Comparison of ENCODE assay signal across 20 cellular contexts in the genomic region with DNA sequence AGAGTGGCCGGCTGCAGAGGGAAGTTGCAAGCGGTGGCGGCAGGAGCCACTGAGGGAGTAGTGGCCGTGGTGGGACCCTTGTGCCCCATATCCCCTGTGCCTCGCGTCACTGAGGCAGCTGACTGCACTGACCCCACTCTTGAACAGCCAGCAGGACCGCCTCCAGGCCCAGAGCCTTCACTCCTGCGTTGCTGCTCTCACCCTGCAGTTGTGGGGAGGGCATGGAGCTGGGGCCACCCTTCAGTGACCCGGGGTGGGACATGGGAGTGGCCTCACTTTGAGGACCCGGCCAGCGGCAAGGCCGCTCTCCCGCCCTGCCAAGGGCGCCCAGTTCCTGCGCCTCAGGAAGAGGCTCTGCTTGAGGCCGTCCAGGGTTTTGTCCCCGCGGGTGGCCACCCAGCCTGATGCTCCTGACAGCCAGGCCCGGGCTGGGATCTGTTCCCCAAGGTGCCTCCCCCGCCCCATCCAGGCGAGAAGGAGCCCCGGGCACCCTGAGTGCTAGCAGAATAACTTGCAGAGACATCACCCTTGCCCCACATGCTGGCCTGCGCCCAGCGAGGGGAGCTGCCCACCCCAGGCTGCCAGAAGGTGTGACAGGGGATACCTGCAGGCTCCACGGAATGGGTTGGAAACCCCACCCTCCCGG. TPM values are rescaled to one million over a fixed set of nuclear protein-coding genes. Genes with fewer than 3 reads are reported as not detected.
DNase-seq lines count a peak whose midpoint lies in the region; ATAC-seq, FAIRE-seq and TF ChIP-seq lines count a peak whose summit lies in the region.
"Had no signal": no experiment of that assay in that cellular context is flagged by ENCODE, and none has a peak within 500 bp of the region (broad histone marks: within the 10 kb centered on the region; RNA-seq: fewer than 3 reads in every experiment).

No MANE protein-coding gene starts in this region.

- no peaks in the 10 kb centered on the region for H3K4me1 ChIP-seq in endothelial cell of umbilical vein (ENCODE audit: control insufficient read depth, extremely low read depth, insufficient read depth, low read length)
- no peaks in the 10 kb centered on the region for H3K4me1 ChIP-seq in osteoblast (ENCODE audit: insufficient read depth, low read length)
- H3K4me1 ChIP-seq: HAP-1, Peyer's patch had no signal

- no peak for TF ChIP-seq CTCF in natural killer cell (IDR thresholded peaks at IDR 0.05)
- no peak for TF ChIP-seq CTCF in endothelial cell of umbilical vein (IDR thresholded peaks at IDR 0.05; ENCODE audit: extremely low read depth in 1 of 2, insufficient read depth in 1 of 2, low read depth in 1 of 2, low read length in 2 of 2)
- no peak for TF ChIP-seq CTCF in osteoblast (IDR thresholded peaks at IDR 0.05; ENCODE audit: extremely low read depth, low read depth, low read length)

- H3K36me3 ChIP-seq in endothelial cell of umbilical vein (ENCODE audit: control insufficient read depth in 2 of 2, extremely low read depth in 1 of 2, insufficient read depth in 2 of 2, low read length in 2 of 2) (no peaks in the 10 kb centered on the region), osteoblast (ENCODE audit: insufficient read depth, low read length) (no peaks in the 10 kb centered on the region)
- H3K36me3 ChIP-seq: HAP-1, Peyer's patch had no signal

- no TSS peak for BruUV-seq in endothelial cell of umbilical vein (replicated peaks; lab: Mats Ljungman, UMichigan)

- TF ChIP-seq POLR2A in endothelial cell of umbilical vein (IDR thresholded peaks at IDR 0.05; ENCODE audit: low read depth, low read length), result no peak

- H3K4me1 Mint-ChIP-seq in natural killer cell treated with Interleukin-12 subunit alpha and Interleukin-12 subunit beta and Interleukin-15 and Interleukin-18, amount 100 ng/mL, for 72 hours (ENCODE audit: low read depth in 2 of 2), result no peaks in the 10 kb centered on the region
- H3K4me1 Mint-ChIP-seq in natural killer cell, result no peaks in the 10 kb centered on the region
- no peaks in the 10 kb centered on the region for H3K4me1 Mint-ChIP-seq in activated CD4-positive, alpha-beta memory T cell treated with anti-CD3 and anti-CD28 coated beads for 36 hours (ENCODE audit: low read depth)

- H3K4me2 ChIP-seq in endothelial cell of umbilical vein (ENCODE audit: insufficient read depth, low read length), result no peak overlapping the region
- H3K4me2 ChIP-seq in osteoblast (ENCODE audit: insufficient read depth, low read length), result no peak overlapping the region

- H3K4me3 ChIP-seq in endothelial cell of umbilical vein (replicated peaks in 1 of 3; ENCODE audit: insufficient read depth in 1 of 3, low read depth in 1 of 3, low read length in 3 of 3) (no peak overlapping the region), osteoblast (ENCODE audit: insufficient read depth, low read length) (no peak overlapping the region)
- H3K4me3 ChIP-seq: HAP-1, Peyer's patch had no signal

- POLR2A ChIA-PET in endothelial cell of umbilical vein (lab: Charles Lee), result no interaction called here
- POLR2A ChIA-PET in activated CD4-positive, alpha-beta memory T cell treated with anti-CD3 and anti-CD28 coated beads for 36 hours (lab: Charles Lee), result no interaction called here

- no peak overlapping the region for H3K9ac ChIP-seq in endothelial cell of umbilical vein (replicated peaks; ENCODE audit: extremely low read depth, insufficient read depth, low read length)

- dilution Hi-C loops in endothelial cell of umbilical vein (cut with MboI; ENCODE audit: extremely low pct_ligation_motif_present, low sequenced_read_pairs), result no loop called here

- no peak overlapping the region for H3K27ac ChIP-seq in endothelial cell of umbilical vein (ENCODE audit: insufficient read depth, low read depth, low read length)
- H3K27ac ChIP-seq in osteoblast (ENCODE audit: low read depth, low read length), result no peak overlapping the region
- H3K27ac ChIP-seq: Peyer's patch had no signal

- no peak for DNase-seq in natural killer cell treated with Interleukin-12 subunit alpha and Interleukin-12 subunit beta and Interleukin-15 and Interleukin-18, amount 100 ng/mL, for 72 hours (ENCODE audit: low spot score)
- DNase-seq in natural killer cell (no peak), endothelial cell of umbilical vein (ENCODE audit: low read depth, low spot score) (peak; percentile 1), osteoblast (ENCODE audit: insufficient read length, low spot score, missing footprints) (peak; percentile 17)
- no peak for DNase-seq in activated CD4-positive, alpha-beta memory T cell treated with anti-CD3 and anti-CD28 coated beads for 36 hours
- DNase-seq: CD4-positive, alpha-beta T cell; DMS53; EL; KBM-7; NCI-H1105 treated with DMSO at 0.1 percent for 48 hours; NCI-H1694; NCI-H2081 treated with DMSO at 0.1 percent for 48 hours; NK-92 treated with Interleukin-12 subunit alpha and Interleukin-12 subunit beta, amount 100 ng/mL, for 24 hours; Peyer's patch had no signal

- no peak overlapping the region for H3K27ac Mint-ChIP-seq in natural killer cell treated with Interleukin-12 subunit alpha and Interleukin-12 subunit beta and Interleukin-15 and Interleukin-18, amount 100 ng/mL, for 72 hours
- H3K27ac Mint-ChIP-seq in natural killer cell, result no peak overlapping the region
- no peak overlapping the region for H3K27ac Mint-ChIP-seq in activated CD4-positive, alpha-beta memory T cell treated with anti-CD3 and anti-CD28 coated beads for 36 hours
- H3K27ac Mint-ChIP-seq: CD4-positive, alpha-beta T cell had no signal

- no peaks in the 10 kb centered on the region for H3K36me3 Mint-ChIP-seq in natural killer cell treated with Interleukin-12 subunit alpha and Interleukin-12 subunit beta and Interleukin-15 and Interleukin-18, amount 100 ng/mL, for 72 hours
- H3K36me3 Mint-ChIP-seq in natural killer cell, result no peaks in the 10 kb centered on the region
- no peaks in the 10 kb centered on the region for H3K36me3 Mint-ChIP-seq in activated CD4-positive, alpha-beta memory T cell treated with anti-CD3 and anti-CD28 coated beads for 36 hours

- no peak for FAIRE-seq in endothelial cell of umbilical vein (lab: Jason Lieb, UNC)
- FAIRE-seq: A204.1 had no signal

- peaks cover 0 to 15% of the 10 kb centered on the region in 2 donors for H3K27me3 Mint-ChIP-seq in natural killer cell treated with Interleukin-12 subunit alpha and Interleukin-12 subunit beta and Interleukin-15 and Interleukin-18, amount 100 ng/mL, for 72 hours
- H3K27me3 Mint-ChIP-seq in natural killer cell (ENCODE audit: low read depth in 2 of 2), result peaks cover 16 to 26% of the 10 kb centered on the region in 2 donors
- peaks cover 9% of the 10 kb centered on the region for H3K27me3 Mint-ChIP-seq in activated CD4-positive, alpha-beta memory T cell treated with anti-CD3 and anti-CD28 coated beads for 36 hours

- no peaks in the 10 kb centered on the region for H3K9me3 Mint-ChIP-seq in natural killer cell treated with Interleukin-12 subunit alpha and Interleukin-12 subunit beta and Interleukin-15 and Interleukin-18, amount 100 ng/mL, for 72 hours
- no peaks in the 10 kb centered on the region for H3K9me3 Mint-ChIP-seq in natural killer cell
- H3K9me3 Mint-ChIP-seq in activated CD4-positive, alpha-beta memory T cell treated with anti-CD3 and anti-CD28 coated beads for 36 hours, result no peaks in the 10 kb centered on the region
- H3K9me3 Mint-ChIP-seq: CD4-positive, alpha-beta T cell had no signal

- no peaks in the 10 kb centered on the region for H3K9me3 ChIP-seq in endothelial cell of umbilical vein (replicated peaks; ENCODE audit: control insufficient read depth, insufficient read depth, low read length)
- no peaks in the 10 kb centered on the region for H3K9me3 ChIP-seq in osteoblast (ENCODE audit: low read depth, low read length)
- H3K9me3 ChIP-seq: HAP-1, Peyer's patch had no signal

- H3K4me3 Mint-ChIP-seq in natural killer cell treated with Interleukin-12 subunit alpha and Interleukin-12 subunit beta and Interleukin-15 and Interleukin-18, amount 100 ng/mL, for 72 hours, result no peak overlapping the region
- H3K4me3 Mint-ChIP-seq in natural killer cell, result no peak overlapping the region
- H3K4me3 Mint-ChIP-seq in activated CD4-positive, alpha-beta memory T cell treated with anti-CD3 and anti-CD28 coated beads for 36 hours, result no peak overlapping the region
- H3K4me3 Mint-ChIP-seq: CD4-positive, alpha-beta T cell had no signal

- H2AFZ ChIP-seq in endothelial cell of umbilical vein (ENCODE audit: low read depth, low read length) (no peak overlapping the region), osteoblast (ENCODE audit: low read length) (no peak overlapping the region)

- H3K79me2 ChIP-seq in endothelial cell of umbilical vein (ENCODE audit: control insufficient read depth, insufficient read depth, low read length) (no peaks in the 10 kb centered on the region), osteoblast (ENCODE audit: insufficient read depth, low read length) (no peaks in the 10 kb centered on the region)

- no peaks in the 10 kb centered on the region for H3K9me1 ChIP-seq in endothelial cell of umbilical vein (replicated peaks; ENCODE audit: control insufficient read depth, extremely low read depth, insufficient read depth, low read length)

- peak; percentile 36 to 61 for ATAC-seq in natural killer cell treated with Interleukin-12 subunit alpha and Interleukin-12 subunit beta and Interleukin-15 and Interleukin-18, amount 100 ng/mL, for 72 hours
- no peak for ATAC-seq in natural killer cell
- no peak for ATAC-seq in GM21515 (IDR thresholded peaks at IDR 0.05; ENCODE audit: unreplicated experiment)
- no peak for ATAC-seq in GM21360 (IDR thresholded peaks at IDR 0.05; ENCODE audit: unreplicated experiment)

- H4K20me1 ChIP-seq in endothelial cell of umbilical vein (replicated peaks; ENCODE audit: control insufficient read depth, extremely low read depth, insufficient read depth, low read length) (no peaks in the 10 kb centered on the region), osteoblast (ENCODE audit: insufficient read depth, low read length) (no peaks in the 10 kb centered on the region)

- H3K27me3 ChIP-seq in endothelial cell of umbilical vein (ENCODE audit: control insufficient read depth in 2 of 2, insufficient read depth in 2 of 2, low read length in 2 of 2) (peaks cover 3 to 4% of the 10 kb centered on the region in 2 experiments), osteoblast (ENCODE audit: insufficient read depth, low read length) (no peaks in the 10 kb centered on the region)
- H3K27me3 ChIP-seq: Peyer's patch had no signal

- CTCF ChIA-PET in endothelial cell of umbilical vein (lab: Charles Lee), result no interaction called here
- CTCF ChIA-PET in activated CD4-positive, alpha-beta memory T cell treated with anti-CD3 and anti-CD28 coated beads for 36 hours (lab: Charles Lee), result interaction anchor here (0.7 kb wide), 1 partner anchor 430 kb away, joined by 3 read pairs; no protein-coding TSS in a partner anchor

- intact Hi-C loops in natural killer cell (cut with micrococcal nuclease), result no loop called here
- intact Hi-C loops in endothelial cell of umbilical vein (cut with micrococcal nuclease), result no loop called here
- intact Hi-C loops in activated CD4-positive, alpha-beta memory T cell treated with anti-CD3 and anti-CD28 coated beads for 36 hours (cut with micrococcal nuclease), result no loop called here

RNA-seq across cellular contexts. Expression of a gene that starts 44.4 kb away (rescaled TPM):
- total RNA-seq in natural killer cell treated with Interleukin-12 subunit alpha and Interleukin-12 subunit beta and Interleukin-15 and Interleukin-18, amount 100 ng/mL, for 72 hours, result 100 to 1,000 TPM in 1 of 2 donors, 10 to 100 TPM in 1; 28.4 to 184 TPM
- total RNA-seq in natural killer cell (100 to 1,000 TPM in 2 of 3 donors, 10 to 100 TPM in 1; 49.9 to 160 (median 123) TPM), endothelial cell of umbilical vein (not detected in 2 replicates), osteoblast (5.8 and 50.7 TPM in 2 replicates)
- polyA plus RNA-seq in endothelial cell of umbilical vein, result not detected in 2 replicates
- polyA plus RNA-seq in endothelial cell of umbilical vein (2011; cell fraction: cytosol; rRNA removed), result not detected in 2 replicates
- polyA plus RNA-seq in endothelial cell of umbilical vein (2011; cell fraction: nucleus; rRNA removed), result not detected in 2 replicates
- not detected in 2 replicates for polyA plus RNA-seq in endothelial cell of umbilical vein (2012)
- not detected in 2 replicates for polyA minus RNA-seq in endothelial cell of umbilical vein
- not detected for polyA minus RNA-seq in endothelial cell of umbilical vein (2011; cell fraction: cytosol; rRNA and poly(A)+ RNA removed)
- not detected in 2 replicates for polyA minus RNA-seq in endothelial cell of umbilical vein (2011; cell fraction: nucleus; rRNA and poly(A)+ RNA removed)
- 1 to 10 TPM; 5.6 to 6.0 TPM for total RNA-seq in activated CD4-positive, alpha-beta memory T cell treated with anti-CD3 and anti-CD28 coated beads for 36 hours
- polyA plus RNA-seq: BJ had no signal

RNA-seq across cellular contexts. Expression of a gene that starts 46.0 kb away (rescaled TPM):
- total RNA-seq in natural killer cell treated with Interleukin-12 subunit alpha and Interleukin-12 subunit beta and Interleukin-15 and Interleukin-18, amount 100 ng/mL, for 72 hours, result 10 to 100 TPM; 15.9 to 53.6 TPM
- total RNA-seq in natural killer cell, result 10 to 100 TPM; 17.9 to 48.5 (median 25.6) TPM
- not detected in 2 replicates for total RNA-seq in endothelial cell of umbilical vein
- polyA plus RNA-seq in endothelial cell of umbilical vein, result not detected in 2 replicates
- polyA plus RNA-seq in endothelial cell of umbilical vein (2011; cell fraction: cytosol; rRNA removed), result not detected in 2 replicates
- not detected in 2 replicates for polyA plus RNA-seq in endothelial cell of umbilical vein (2011; cell fraction: nucleus; rRNA removed)
- not detected in 2 replicates for polyA plus RNA-seq in endothelial cell of umbilical vein (2012)
- polyA minus RNA-seq in endothelial cell of umbilical vein, result not detected in 2 replicates
- polyA minus RNA-seq in endothelial cell of umbilical vein (2011; cell fraction: cytosol; rRNA and poly(A)+ RNA removed), result not detected
- polyA minus RNA-seq in endothelial cell of umbilical vein (2011; cell fraction: nucleus; rRNA and poly(A)+ RNA removed), result not detected in 2 replicates
- total RNA-seq in osteoblast, result not detected in 2 replicates
- under 1 TPM; 0.48 to 0.82 TPM for total RNA-seq in activated CD4-positive, alpha-beta memory T cell treated with anti-CD3 and anti-CD28 coated beads for 36 hours
- total RNA-seq: NCI-H460 had no signal
- polyA plus RNA-seq: BJ had no signal

Comparison
In these comparisons a context has a peak if more than half of its experiments do, and no peak if none do; other contexts are left out.
1. ATAC-seq: peak in natural killer cell treated with Interleukin-12 subunit alpha and Interleukin-12 subunit beta and Interleukin-15 and Interleukin-18, amount 100 ng/mL, for 72 hours (2 of 2); none in natural killer cell (0 of 3), GM21515 (single experiment) and GM21360 (single experiment).
2. DNase-seq: peak in endothelial cell of umbilical vein (single experiment) and osteoblast (single experiment); none in natural killer cell treated with Interleukin-12 subunit alpha and Interleukin-12 subunit beta and Interleukin-15 and Interleukin-18, amount 100 ng/mL, for 72 hours (single experiment), natural killer cell (single experiment) and activated CD4-positive, alpha-beta memory T cell treated with anti-CD3 and anti-CD28 coated beads for 36 hours (single experiment).
3. RNA of a gene that starts 46.0 kb away (total RNA-seq): 15.9 to 53.6 TPM in natural killer cell treated with Interleukin-12 subunit alpha and Interleukin-12 subunit beta and Interleukin-15 and Interleukin-18, amount 100 ng/mL, for 72 hours and 17.9 to 48.5 TPM in natural killer cell; 0.48 to 0.82 TPM in activated CD4-positive, alpha-beta memory T cell treated with anti-CD3 and anti-CD28 coated beads for 36 hours, not detected in endothelial cell of umbilical vein and not detected in osteoblast; every median in the first group is over 4 times any median in the second.